27 cellular contexts compared by ENCODE assay signal in genomic region chr11:117134431-117134830, GRCh38.
"Had no signal": no experiment of that assay in that cellular context is flagged by ENCODE, and none has a peak within 500 bp of the region (broad histone marks: within the 10 kb centered on the region; RNA-seq: fewer than 3 reads in every experiment).

No MANE protein-coding gene starts in this region.

- ATAC-seq: stimulated activated memory B cell treated with anti-CD40 and anti-IgM and Interleukin-4, amounts not matched to agents 10 μg/mL and 1 μg/mL and 100 μg/mL, for 72 hours; stimulated activated naive B cell treated with anti-CD40 and anti-IgM and Interleukin-4, amounts not matched to agents 10 μg/mL and 1 μg/mL and 100 μg/mL, for 72 hours; stimulated activated naive CD8-positive, alpha-beta T cell treated with anti-CD3 and anti-CD28 coated beads, Interleukin-15, amount 100 ng/mL, for 72 hours; stimulated activated naive CD8-positive, alpha-beta T cell treated with anti-CD3 and anti-CD28 coated beads, Interleukin-15, Interleukin-2, amounts not matched to agents 100 U/mL and 50 U/mL, for 24 hours; upper lobe of right lung had no signal

- H3K9me3 Mint-ChIP-seq: stimulated activated memory B cell treated with anti-CD40 and anti-IgM and Interleukin-4, amounts not matched to agents 10 μg/mL and 1 μg/mL and 100 μg/mL, for 72 hours; stimulated activated naive B cell treated with anti-CD40 and anti-IgM and Interleukin-4, amounts not matched to agents 10 μg/mL and 1 μg/mL and 100 μg/mL, for 72 hours; stimulated activated naive CD8-positive, alpha-beta T cell treated with anti-CD3 and anti-CD28 coated beads, Interleukin-15, amount 100 ng/mL, for 72 hours; stimulated activated naive CD8-positive, alpha-beta T cell treated with anti-CD3 and anti-CD28 coated beads, Interleukin-15, Interleukin-2, amounts not matched to agents 100 ng/mL and 50 ng/mL, for 24 hours; type B pancreatic cell had no signal

- H3K4me3 Mint-ChIP-seq: stimulated activated memory B cell treated with anti-CD40 and anti-IgM and Interleukin-4, amounts not matched to agents 10 μg/mL and 1 μg/mL and 100 μg/mL, for 72 hours; stimulated activated naive B cell treated with anti-CD40 and anti-IgM and Interleukin-4, amounts not matched to agents 10 μg/mL and 1 μg/mL and 100 μg/mL, for 72 hours; stimulated activated naive CD8-positive, alpha-beta T cell treated with anti-CD3 and anti-CD28 coated beads, Interleukin-15, amount 100 ng/mL, for 72 hours; stimulated activated naive CD8-positive, alpha-beta T cell treated with anti-CD3 and anti-CD28 coated beads, Interleukin-15, Interleukin-2, amounts not matched to agents 100 ng/mL and 50 ng/mL, for 24 hours; type B pancreatic cell had no signal

- H3K36me3 ChIP-seq: stomach, suprapubic skin, thoracic aorta, thyroid gland, tibial artery, tibial nerve, transverse colon, upper lobe of left lung, upper lobe of right lung, uterus, vagina had no signal

- H3K27me3 ChIP-seq: stomach, suprapubic skin, testis, thyroid gland, tibial nerve, transverse colon, upper lobe of left lung, upper lobe of right lung, uterus, vagina had no signal

- H3K27ac ChIP-seq: stomach, suprapubic skin, testis, thoracic aorta, thyroid gland, tibial artery, tibial nerve, transverse colon, upper lobe of left lung, upper lobe of right lung, uterus, vagina had no signal

- H3K4me3 ChIP-seq: stomach, suprapubic skin, testis, thoracic aorta, thyroid gland, tibial artery, tibial nerve, transverse colon, upper lobe of left lung, upper lobe of right lung, uterus, vagina had no signal

- H3K9me3 ChIP-seq: stomach, suprapubic skin, testis, thoracic aorta, thyroid gland, tibial artery, tibial nerve, transverse colon, upper lobe of left lung, upper lobe of right lung, uterus, vagina had no signal

- H3K4me1 Mint-ChIP-seq: stimulated activated memory B cell treated with anti-CD40 and anti-IgM and Interleukin-4, amounts not matched to agents 10 μg/mL and 1 μg/mL and 100 μg/mL, for 72 hours; stimulated activated naive CD8-positive, alpha-beta T cell treated with anti-CD3 and anti-CD28 coated beads, Interleukin-15, amount 100 ng/mL, for 72 hours had no signal

- H3K27ac Mint-ChIP-seq: stimulated activated memory B cell treated with anti-CD40 and anti-IgM and Interleukin-4, amounts not matched to agents 10 μg/mL and 1 μg/mL and 100 μg/mL, for 72 hours; stimulated activated naive B cell treated with anti-CD40 and anti-IgM and Interleukin-4, amounts not matched to agents 10 μg/mL and 1 μg/mL and 100 μg/mL, for 72 hours; stimulated activated naive CD8-positive, alpha-beta T cell treated with anti-CD3 and anti-CD28 coated beads, Interleukin-15, amount 100 ng/mL, for 72 hours; stimulated activated naive CD8-positive, alpha-beta T cell treated with anti-CD3 and anti-CD28 coated beads, Interleukin-15, Interleukin-2, amounts not matched to agents 100 ng/mL and 50 ng/mL, for 24 hours; type B pancreatic cell had no signal

- H3K36me3 Mint-ChIP-seq: stimulated activated memory B cell treated with anti-CD40 and anti-IgM and Interleukin-4, amounts not matched to agents 10 μg/mL and 1 μg/mL and 100 μg/mL, for 72 hours; stimulated activated naive B cell treated with anti-CD40 and anti-IgM and Interleukin-4, amounts not matched to agents 10 μg/mL and 1 μg/mL and 100 μg/mL, for 72 hours; type B pancreatic cell had no signal

- DNase-seq: stimulated activated CD4-positive, alpha-beta T cell treated with anti-CD3 and anti-CD28 coated beads, Interleukin-2, amount 100 ng/mL, for 24 hours; stimulated activated CD4-positive, alpha-beta T cell treated with anti-CD3 and anti-CD28 coated beads, Interleukin-2, amount 100 ng/mL, for 48 hours; stimulated activated CD4-positive, alpha-beta T cell treated with anti-CD3 and anti-CD28 coated beads, Interleukin-4, amount 100 ng/mL, for 1 hour; stimulated activated CD4-positive, alpha-beta T cell treated with anti-CD3 and anti-CD28 coated beads, Interleukin-4, amount 100 ng/mL, for 24 hours; stimulated activated CD4-positive, alpha-beta T cell treated with anti-CD3 and anti-CD28 coated beads, Interleukin-4, amount 100 ng/mL, for 4 hours; stimulated activated CD8-positive, alpha-beta memory T cell treated with anti-CD3 and anti-CD28 coated beads, Interleukin-4, amount 100 ng/mL, for 48 hours; stimulated activated naive B cell treated with anti-CD40 and anti-IgM and Interleukin-4, amounts not matched to agents 10 μg/mL and 1 μg/mL and 100 μg/mL, for 72 hours; stimulated activated naive CD4-positive, alpha-beta T cell; stimulated activated naive CD4-positive, alpha-beta T cell treated with Interleukin-2 at 50 U/mL for 16 hours; stimulated activated naive CD8-positive, alpha-beta T cell treated with anti-CD3 and anti-CD28 coated beads, Interleukin-15, amount 100 ng/mL, for 72 hours; stimulated activated naive CD8-positive, alpha-beta T cell treated with anti-CD3 and anti-CD28 coated beads, Interleukin-15, Interleukin-2, amounts not matched to agents 100 U/mL and 50 U/mL, for 24 hours; stomach; substantia nigra; testis; thyroid gland; tibial artery; transverse colon; upper lobe of left lung; upper lobe of right lung; uterus had no signal

- H3K4me1 ChIP-seq: testis, thyroid gland, tibial nerve, transverse colon, upper lobe of left lung, upper lobe of right lung, uterus, vagina had no signal
